ENCODE assay signal across 28 cellular contexts in genomic region chr5:148781771-148782170, GRCh38.
"Had no signal": no experiment of that assay in that cellular context is flagged by ENCODE, and none has a peak within 500 bp of the region (broad histone marks: within the 10 kb centered on the region; RNA-seq: fewer than 3 reads in every experiment).

No MANE protein-coding gene starts in this region.

- DNase-seq: activated CD4-positive, alpha-beta memory T cell treated with anti-CD3 and anti-CD28 coated beads for 36 hours; activated CD4-positive, alpha-beta T cell treated with anti-CD3 and anti-CD28 coated beads for 36 hours; activated CD4-positive, alpha-beta T cell treated with anti-CD3 and anti-CD28 coated beads, Interleukin-2, amount 10 ng/mL, durations not matched to agents 24 days and 14 days; activated CD4-positive, CD25-positive, alpha-beta regulatory T cell; activated CD4-positive, CD25-positive, alpha-beta regulatory T cell treated with anti-CD3 and anti-CD28 coated beads, Interleukin-2, amount 50 U/mL, for 72 hours; activated CD8-positive, alpha-beta memory T cell treated with anti-CD3 and anti-CD28 coated beads, Interleukin-2, amount 10 ng/mL, durations not matched to agents 7 days and 5 days; activated CD8-positive, alpha-beta memory T cell treated with anti-CD3 and anti-CD28 coated beads, Interleukin-2, amount 50 U/mL, for 4 hours; activated CD8-positive, alpha-beta T cell treated with anti-CD3 and anti-CD28 coated beads, Interleukin-2, amount 10 ng/mL, durations not matched to agents 7 days and 5 days; activated effector memory CD4-positive, alpha-beta T cell treated with Interleukin-2 at 50 U/mL for 16 hours; activated gamma-delta T cell treated with Interleukin-2 at 50 U/mL for 16 hours; activated naive CD4-positive, alpha-beta T cell treated with anti-CD3 and anti-CD28 coated beads, Interleukin-2, amount 50 U/mL, for 16 hours; activated naive CD4-positive, alpha-beta T cell treated with Interleukin-2 at 50 U/mL for 16 hours; activated T-cell treated with anti-CD3 and anti-CD28 coated beads, Interleukin-2, amount 50 U/mL, for 4 hours; amniotic stem cell; anterior cingulate cortex; brain microvascular endothelial cell; caudate nucleus; cortex of kidney; dermis blood vessel endothelial cell; effector CD4-positive, alpha-beta T cell; esophagus squamous epithelium; foreskin melanocyte; heart right ventricle; T-helper 2 cell had no signal

- ATAC-seq: activated CD4-positive, alpha-beta T cell treated with anti-CD3 and anti-CD28 coated beads for 36 hours; activated CD8-positive, alpha-beta memory T cell treated with anti-CD3 and anti-CD28 coated beads, Interleukin-2, amount 10 ng/mL, durations not matched to agents 7 days and 5 days; activated CD8-positive, alpha-beta T cell treated with anti-CD3 and anti-CD28 coated beads, Interleukin-2, amount 10 ng/mL, durations not matched to agents 7 days and 5 days; activated T-cell treated with anti-CD3 and anti-CD28 coated beads, Interleukin-2, amount 50 U/mL, for 4 hours; activated T-helper 17 cell treated with anti-CD3 and anti-CD28 coated beads, Interleukin-2, amount 50 U/mL, for 72 hours; gastroesophageal sphincter; heart right ventricle had no signal

- H3K4me3 ChIP-seq: esophagus squamous epithelium, gastroesophageal sphincter, heart right ventricle, hepatocyte had no signal

- H3K27ac ChIP-seq: brain microvascular endothelial cell, epithelial cell of prostate, esophagus squamous epithelium, gastroesophageal sphincter, heart right ventricle, hepatocyte had no signal

- H3K9me3 ChIP-seq: esophagus squamous epithelium, gastroesophageal sphincter, heart right ventricle had no signal

- H3K79me2 ChIP-seq: hepatocyte had no signal

- H3K27me3 ChIP-seq: brain microvascular endothelial cell, esophagus squamous epithelium, gastroesophageal sphincter, heart right ventricle, hepatocyte had no signal

- H2AFZ ChIP-seq: hepatocyte had no signal

- H3K4me1 ChIP-seq: gastroesophageal sphincter, heart right ventricle had no signal

- H3K4me2 ChIP-seq: hepatocyte had no signal

- H3K36me3 ChIP-seq: brain microvascular endothelial cell, esophagus squamous epithelium, gastroesophageal sphincter, heart right ventricle had no signal
